19 cellular contexts compared by ENCODE assay signal in genomic region chr17:3788200-3788599, GRCh38. TPM values are rescaled to one million over a fixed set of nuclear protein-coding genes. Genes with fewer than 3 reads are reported as not detected.
DNase-seq lines count a peak whose midpoint lies in the region; ATAC-seq and TF ChIP-seq lines count a peak whose summit lies in the region.
"Had no signal": no experiment of that assay in that cellular context is flagged by ENCODE, and none has a peak within 500 bp of the region (broad histone marks: within the 10 kb centered on the region; RNA-seq: fewer than 3 reads in every experiment).

No MANE protein-coding gene starts in this region.

- in situ Hi-C loops in KBM-7 (cut with MboI; ENCODE audit: low pct_unique_long_range_greater_than_20kb, low sequenced_read_pairs), result no loop called here

- H3K27ac ChIP-seq in thymus (ENCODE audit: low read depth) (peak overlapping the region; percentile 60), H9 (ENCODE audit: insufficient read length, low read depth, low read length) (no peak overlapping the region)
- H3K27ac ChIP-seq: parathyroid adenoma had no signal

- H3K4ac ChIP-seq in H9 (ENCODE audit: low read depth, low read length), result no peak overlapping the region

- H3K36me3 ChIP-seq in thymus (ENCODE audit: control insufficient read depth, insufficient read depth), result no peaks in the 10 kb centered on the region

- H3K9ac ChIP-seq in H9 (ENCODE audit: extremely low read depth, insufficient read length, low read length), result no peak overlapping the region
- H3K9ac ChIP-seq: parathyroid adenoma had no signal

- H3K4me3 Mint-ChIP-seq in activated naive CD4-positive, alpha-beta T cell treated with anti-CD3 and anti-CD28 coated beads for 36 hours, result no peak overlapping the region
- no peak overlapping the region for H3K4me3 Mint-ChIP-seq in H9
- H3K4me3 Mint-ChIP-seq: activated T-helper 1 cell treated with anti-CD3 and anti-CD28 coated beads, Interleukin-12 subunit alpha, Interleukin-12 subunit beta, Interleukin-2, Interleukin-4 antibody, amounts not matched to agents 30 ng/mL and 10 ng/mL and 1 ng/mL, durations not matched to agents 14 hours and 24 hours and 36 hours; stimulated activated naive B cell treated with anti-CD40 and anti-IgM and Interleukin-4, amounts not matched to agents 10 μg/mL and 1 μg/mL and 100 μg/mL, for 72 hours; T-helper 2 cell treated with Interferon-gamma antibody and Interleukin-4, amounts not matched to agents 5 μg/mL and 100 μg/mL, for 36 hours had no signal

- no peaks in the 10 kb centered on the region for H3K9me3 Mint-ChIP-seq in activated naive CD4-positive, alpha-beta T cell treated with anti-CD3 and anti-CD28 coated beads for 36 hours
- H3K9me3 Mint-ChIP-seq in H9, result no peaks in the 10 kb centered on the region; a peak in 1 of 5 replicates
- H3K9me3 Mint-ChIP-seq: activated T-helper 1 cell treated with anti-CD3 and anti-CD28 coated beads, Interleukin-12 subunit alpha, Interleukin-12 subunit beta, Interleukin-2, Interleukin-4 antibody, amounts not matched to agents 30 ng/mL and 10 ng/mL and 1 ng/mL, durations not matched to agents 14 hours and 24 hours and 36 hours; stimulated activated naive B cell treated with anti-CD40 and anti-IgM and Interleukin-4, amounts not matched to agents 10 μg/mL and 1 μg/mL and 100 μg/mL, for 72 hours; T-helper 2 cell treated with Interferon-gamma antibody and Interleukin-4, amounts not matched to agents 5 μg/mL and 100 μg/mL, for 36 hours had no signal

- H3K9me3 ChIP-seq in thymus (ENCODE audit: control insufficient read depth) (no peaks in the 10 kb centered on the region), H9 (ENCODE audit: control insufficient read depth, low read depth, low read length) (no peaks in the 10 kb centered on the region)

- H4K20me1 ChIP-seq in H9 (ENCODE audit: control insufficient read depth, insufficient read depth, insufficient read length), result no peaks in the 10 kb centered on the region

- H3K23ac ChIP-seq in H9 (ENCODE audit: insufficient read length, low read depth, low read length), result no peak overlapping the region

- no peak overlapping the region for H2BK5ac ChIP-seq in H9 (ENCODE audit: insufficient read length, low read length)

- no peak overlapping the region for H4K8ac ChIP-seq in H9 (replicated peaks; ENCODE audit: insufficient read length, low read depth, low read length)

- no peak overlapping the region for H2BK12ac ChIP-seq in H9 (ENCODE audit: insufficient read length, low read depth, low read length)

- no peak overlapping the region for H3K56ac ChIP-seq in H9 (ENCODE audit: insufficient read length, low read depth, low read length)

- H3K4me1 ChIP-seq in thymus (ENCODE audit: control insufficient read depth, insufficient read depth, low read length), result peaks cover 4% of the 10 kb centered on the region
- H3K4me1 ChIP-seq in H9 (ENCODE audit: insufficient read depth, low read length), result no peaks in the 10 kb centered on the region
- H3K4me1 ChIP-seq: parathyroid adenoma had no signal

- no peak overlapping the region for H3K4me2 ChIP-seq in H9 (ENCODE audit: insufficient read depth, insufficient read length, low read length)

- no peaks in the 10 kb centered on the region for H3K79me2 ChIP-seq in H9 (ENCODE audit: insufficient read depth, low read length)
- H3K79me2 ChIP-seq: parathyroid adenoma had no signal

- H3K27me3 ChIP-seq in thymus (ENCODE audit: control insufficient read depth, insufficient read depth), result no peaks in the 10 kb centered on the region
- H3K27me3 ChIP-seq in H9 (ENCODE audit: insufficient read depth, low read length), result no peaks in the 10 kb centered on the region

- no peak overlapping the region for H3T11ph ChIP-seq in H9 (ENCODE audit: low read length)

- no peak overlapping the region for H3K18ac ChIP-seq in H9 (ENCODE audit: insufficient read length, low read depth, low read length)

- ATAC-seq in HG03025 (IDR thresholded peaks at IDR 0.05; ENCODE audit: low FRiP score, unreplicated experiment), result no peak
- ATAC-seq: stimulated activated naive B cell treated with anti-CD40 and anti-IgM and Interleukin-4, amounts not matched to agents 10 μg/mL and 1 μg/mL and 100 μg/mL, for 72 hours had no signal

- no peaks in the 10 kb centered on the region for H3K27me3 Mint-ChIP-seq in activated naive CD4-positive, alpha-beta T cell treated with anti-CD3 and anti-CD28 coated beads for 36 hours (ENCODE audit: low read depth)
- no peaks in the 10 kb centered on the region for H3K27me3 Mint-ChIP-seq in H9 (ENCODE audit: low read depth)
- H3K27me3 Mint-ChIP-seq: stimulated activated naive B cell treated with anti-CD40 and anti-IgM and Interleukin-4, amounts not matched to agents 10 μg/mL and 1 μg/mL and 100 μg/mL, for 72 hours had no signal

- peak overlapping the region; percentile 8 for H3K27ac Mint-ChIP-seq in activated naive CD4-positive, alpha-beta T cell treated with anti-CD3 and anti-CD28 coated beads for 36 hours
- H3K27ac Mint-ChIP-seq in H9, result no peak overlapping the region
- H3K27ac Mint-ChIP-seq: activated T-helper 1 cell treated with anti-CD3 and anti-CD28 coated beads, Interleukin-12 subunit alpha, Interleukin-12 subunit beta, Interleukin-2, Interleukin-4 antibody, amounts not matched to agents 30 ng/mL and 10 ng/mL and 1 ng/mL, durations not matched to agents 14 hours and 24 hours and 36 hours; stimulated activated naive B cell treated with anti-CD40 and anti-IgM and Interleukin-4, amounts not matched to agents 10 μg/mL and 1 μg/mL and 100 μg/mL, for 72 hours; T-helper 2 cell treated with Interferon-gamma antibody and Interleukin-4, amounts not matched to agents 5 μg/mL and 100 μg/mL, for 36 hours had no signal

- H3K23me2 ChIP-seq in H9 (ENCODE audit: insufficient read length, low read depth, low read length, poor library complexity, severe bottlenecking), result no peaks in the 10 kb centered on the region

- intact Hi-C loops in activated naive CD4-positive, alpha-beta T cell treated with anti-CD3 and anti-CD28 coated beads for 36 hours (cut with micrococcal nuclease), result no loop called here

- no peak overlapping the region for H2BK20ac ChIP-seq in H9 (ENCODE audit: low read depth, low read length, poor library complexity, severe bottlenecking)

- no peak for DNase-seq in activated naive CD4-positive, alpha-beta T cell treated with anti-CD3 and anti-CD28 coated beads for 36 hours
- no peak for DNase-seq in activated naive CD4-positive, alpha-beta T cell treated with anti-CD3 and anti-CD28 coated beads, Interleukin-2, amount 50 U/mL, for 16 hours
- DNase-seq in KBM-7, result peak; percentile 19
- DNase-seq in UCSD-AML1 (lab: John Stamatoyannopoulos, UW; ENCODE audit: unreplicated experiment), result peak; percentile 45
- DNase-seq in NCI-H2107 (lab: John Stamatoyannopoulos, UW), result no peak
- no peak for DNase-seq in H9
- DNase-seq: activated CD4-positive, alpha-beta T cell treated with anti-CD3 and anti-CD28 coated beads, Interleukin-2, amount 50 U/mL, for 1 hour; cortex of kidney; EL; KG1; NCI-H1694 treated with DMSO at 0.1 percent for 48 hours; NCI-H774; Right ventricle myocardium superior; stimulated activated naive B cell treated with anti-CD40 and anti-IgM and Interleukin-4, amounts not matched to agents 10 μg/mL and 1 μg/mL and 100 μg/mL, for 72 hours had no signal

- H2AFZ ChIP-seq in H9 (ENCODE audit: low read length), result no peak overlapping the region
- H2AFZ ChIP-seq: parathyroid adenoma had no signal

- no peak overlapping the region for H2AK5ac ChIP-seq in H9 (ENCODE audit: insufficient read length, low read length)

- peaks cover 13% of the 10 kb centered on the region for H3K4me1 Mint-ChIP-seq in activated naive CD4-positive, alpha-beta T cell treated with anti-CD3 and anti-CD28 coated beads for 36 hours (ENCODE audit: low read depth)
- peaks cover 1 to 10% of the 10 kb centered on the region in 2 experiments; a peak in 3 of 4 replicates for H3K4me1 Mint-ChIP-seq in H9

- H4K91ac ChIP-seq in H9 (ENCODE audit: insufficient read length, low read depth, low read length), result no peak overlapping the region

- H3K14ac ChIP-seq in H9 (ENCODE audit: insufficient read depth, low read length), result no peak overlapping the region

- H2BK120ac ChIP-seq in H9 (ENCODE audit: low read depth, low read length, poor library complexity, severe bottlenecking), result no peak overlapping the region

- H3K4me3 ChIP-seq in thymus (ENCODE audit: low read length), result no peak overlapping the region

- 27% methylated on average over 2 of the region's 2 CpGs for WGBS in thymus
- WGBS in H9 (ENCODE audit: extremely low coverage, insufficient read length, low lambda C conversion rate), result no CpG with 5 or more reads among the region's 2 CpGs

- CTCF ChIA-PET in activated naive CD4-positive, alpha-beta T cell treated with anti-CD3 and anti-CD28 coated beads for 36 hours (lab: Charles Lee), result interaction anchor here (0.7 to 2.0 kb wide), 4 partner anchors 11 to 52 kb away, joined by 4 to 8 read pairs (median 5); no protein-coding TSS in a partner anchor

- H4K5ac ChIP-seq in H9 (ENCODE audit: insufficient read length, low read depth, low read length), result no peak overlapping the region

- TF ChIP-seq CTCF in H9 (conservative IDR thresholded peaks at IDR 0.05), result no peak

- H2BK15ac ChIP-seq in H9 (ENCODE audit: low read depth, low read length), result no peak overlapping the region

- H3K79me1 ChIP-seq in H9 (ENCODE audit: insufficient read depth, low read depth, low read length, poor library complexity, severe bottlenecking), result no peaks in the 10 kb centered on the region

- no peaks in the 10 kb centered on the region for H3K36me3 Mint-ChIP-seq in activated naive CD4-positive, alpha-beta T cell treated with anti-CD3 and anti-CD28 coated beads for 36 hours (ENCODE audit: low read depth)
- no peaks in the 10 kb centered on the region for H3K36me3 Mint-ChIP-seq in H9 (ENCODE audit: insufficient read depth in 1 of 3, low read depth in 3 of 3)
- H3K36me3 Mint-ChIP-seq: stimulated activated naive B cell treated with anti-CD40 and anti-IgM and Interleukin-4, amounts not matched to agents 10 μg/mL and 1 μg/mL and 100 μg/mL, for 72 hours had no signal

RNA-seq across cellular contexts. Expression of gene ITGAE, which starts 12.8 kb away (rescaled TPM):
- 10 to 100 TPM; 31.7 to 32.4 TPM for total RNA-seq in activated naive CD4-positive, alpha-beta T cell treated with anti-CD3 and anti-CD28 coated beads for 36 hours
- 170 TPM for polyA plus RNA-seq in thymus
- 23.5 and 24.2 TPM in 2 replicates for total RNA-seq in H9 (2021)

RNA-seq across cellular contexts. Expression of gene NCBP3, which starts 57.8 kb away (rescaled TPM):
- 10 to 100 TPM; 33.9 to 40.4 TPM for total RNA-seq in activated naive CD4-positive, alpha-beta T cell treated with anti-CD3 and anti-CD28 coated beads for 36 hours
- 46.1 TPM for polyA plus RNA-seq in thymus
- total RNA-seq in H9 (2021), result 43.0 and 45.7 TPM in 2 replicates

Comparison
In these comparisons a context has a peak if more than half of its experiments do, and no peak if none do; other contexts are left out.
1. DNase-seq: peak in KBM-7 (single experiment) and UCSD-AML1 (single experiment); none in activated naive CD4-positive, alpha-beta T cell treated with anti-CD3 and anti-CD28 coated beads for 36 hours (single experiment), activated naive CD4-positive, alpha-beta T cell treated with anti-CD3 and anti-CD28 coated beads, Interleukin-2, amount 50 U/mL, for 16 hours (single experiment), NCI-H2107 (single experiment) and H9 (single experiment).